Comparison of ENCODE assay signal across 24 cellular contexts in the genomic region with DNA sequence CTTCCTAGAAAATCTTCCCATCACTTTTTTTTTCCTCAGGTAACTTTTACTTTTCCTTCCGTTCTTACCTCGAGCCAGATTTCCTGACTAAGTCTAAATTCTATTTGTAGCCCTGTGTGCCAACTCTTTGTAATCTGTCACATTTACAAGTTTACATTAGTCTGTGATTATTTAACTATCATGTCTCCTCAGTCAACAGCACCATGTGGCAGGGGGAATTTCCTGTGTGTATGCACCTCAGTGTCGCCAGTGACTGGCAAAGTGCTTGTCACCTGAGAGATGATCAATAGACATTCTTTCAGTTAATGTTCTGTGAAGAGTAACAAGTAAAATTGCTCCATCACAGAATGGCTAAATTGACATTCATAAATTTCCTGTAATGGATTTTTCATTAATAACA.
"Had no signal": no experiment of that assay in that cellular context is flagged by ENCODE, and none has a peak within 500 bp of the region (broad histone marks: within the 10 kb centered on the region; RNA-seq: fewer than 3 reads in every experiment).

No MANE protein-coding gene starts in this region.

- H3K4me3 Mint-ChIP-seq: memory B cell; mesothelial cell of epicardium; natural killer cell treated with Interleukin-12 subunit alpha and Interleukin-12 subunit beta and Interleukin-15 and Interleukin-18, amount 100 ng/mL, for 72 hours had no signal

- H3K4me1 Mint-ChIP-seq: memory B cell, mesothelial cell of epicardium had no signal

- DNase-seq: cortex of kidney; dorsolateral prefrontal cortex; effector CD8-positive, alpha-beta T cell; gastrocnemius medialis; heart right ventricle; hypothalamus; islet precursor cell; left lung; lower lobe of right lung; occipital lobe; pancreas; right cardiac atrium; small intestine; stimulated activated CD4-positive, alpha-beta T cell treated with anti-CD3 and anti-CD28 coated beads, Interleukin-12 subunit alpha, Interleukin-12 subunit beta, amount 100 ng/mL, for 4 hours; stimulated activated naive CD4-positive, alpha-beta T cell; stomach; substantia nigra; trophoblast cell had no signal

- H3K27me3 ChIP-seq: dorsolateral prefrontal cortex, esophagus muscularis mucosa, gastrocnemius medialis, heart right ventricle, left lung, pancreas, stomach had no signal

- H3K4me1 ChIP-seq: esophagus muscularis mucosa, gastrocnemius medialis, heart right ventricle, left lung, lower lobe of right lung, pancreas, stomach had no signal

- H3K9me3 ChIP-seq: esophagus muscularis mucosa, gastrocnemius medialis, heart right ventricle, left lung, lower lobe of right lung, pancreas, stomach had no signal

- H3K36me3 Mint-ChIP-seq: memory B cell had no signal

- H3K4me3 ChIP-seq: dorsolateral prefrontal cortex, esophagus muscularis mucosa, gastrocnemius medialis, heart right ventricle, left lung, lower lobe of right lung, pancreas, stomach had no signal

- H3K36me3 ChIP-seq: esophagus muscularis mucosa, gastrocnemius medialis, heart right ventricle, left lung, lower lobe of right lung, pancreas, stomach had no signal

- H3K27ac Mint-ChIP-seq: memory B cell; mesothelial cell of epicardium; natural killer cell treated with Interleukin-12 subunit alpha and Interleukin-12 subunit beta and Interleukin-15 and Interleukin-18, amount 100 ng/mL, for 72 hours; progenitor cell of endocrine pancreas had no signal

- H3K27ac ChIP-seq: dorsolateral prefrontal cortex, epithelial cell of prostate, esophagus muscularis mucosa, gastrocnemius medialis, heart right ventricle, left lung, lower lobe of right lung, pancreas, stomach had no signal

- H3K27me3 Mint-ChIP-seq: memory B cell; natural killer cell treated with Interleukin-12 subunit alpha and Interleukin-12 subunit beta and Interleukin-15 and Interleukin-18, amount 100 ng/mL, for 72 hours; progenitor cell of endocrine pancreas had no signal
